1 cellular context compared by ENCODE assay signal in the genomic region with DNA sequence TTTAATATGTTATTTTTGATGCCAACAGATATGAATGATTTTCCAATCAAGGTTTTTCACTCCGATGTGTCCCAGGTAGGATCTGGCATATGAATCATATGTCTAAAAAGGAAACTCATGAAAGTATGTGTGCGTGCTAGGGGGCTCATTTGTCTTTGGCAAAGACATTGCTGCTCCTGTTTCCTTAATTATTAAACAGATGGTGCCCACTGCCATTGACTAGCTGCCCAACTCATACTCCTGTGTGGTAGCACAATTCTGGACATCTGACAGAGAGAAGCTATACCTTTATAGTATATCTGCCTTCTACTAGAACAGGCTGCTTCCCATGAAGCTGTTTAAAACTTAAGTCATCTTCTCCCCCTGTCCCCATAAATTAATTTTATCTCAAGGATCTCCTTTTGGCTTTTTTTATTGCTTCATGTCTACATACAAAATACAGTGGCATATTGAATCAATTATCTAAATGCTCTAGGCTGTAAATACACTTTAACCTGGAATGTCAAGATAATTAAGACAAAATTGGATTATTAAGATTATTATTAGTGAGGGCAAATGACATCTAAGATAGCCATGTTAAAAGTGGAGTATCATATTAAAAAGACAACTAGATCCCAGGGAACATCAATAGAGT.
TF ChIP-seq lines count a peak whose summit lies in the region.

No MANE protein-coding gene starts in this region.

TF ChIP-seq in PFSK-1, 5 proteins besides CTCF, POLR2A, EP300 and RAD21 (continued from another document):
- TF ChIP-seq FOXP2 (optimal IDR thresholded peaks at IDR 0.05; ENCODE audit: borderline replicate concordance, extremely low read depth, extremely low read length, insufficient read depth) = no peak
